Comparison of ENCODE assay signal across 1 cellular context in genomic region chr2:134257965-134258683, GRCh38.
TF ChIP-seq lines count a peak whose summit lies in the region.

No MANE protein-coding gene starts in this region.

TF ChIP-seq in IMR-90, 13 proteins besides CTCF, POLR2A, EP300 and RAD21:
- no peak for TF ChIP-seq ELK1 (IDR thresholded peaks at IDR 0.05; ENCODE audit: borderline replicate concordance, low read depth, low read length)
- TF ChIP-seq USF2 (IDR thresholded peaks at IDR 0.05; ENCODE audit: low read depth, low read length): no peak
- TF ChIP-seq MXI1 (IDR thresholded peaks at IDR 0.05; ENCODE audit: borderline replicate concordance, low read depth, low read length): no peak
